Comparison of ENCODE assay signal across 14 cellular contexts in genomic region chr17:61009619-61010018, GRCh38.
A peak's percentile ranks its signal among the peaks of the same experiment; 100 is the strongest.
DNase-seq lines count a peak whose midpoint lies in the region; ATAC-seq and TF ChIP-seq lines count a peak whose summit lies in the region.
"Had no signal": no experiment of that assay in that cellular context is flagged by ENCODE, and none has a peak within 500 bp of the region (broad histone marks: within the 10 kb centered on the region; RNA-seq: fewer than 3 reads in every experiment).

No MANE protein-coding gene starts in this region.

- H3K9me2 ChIP-seq in GM23248 (ENCODE audit: insufficient read depth), result no peaks in the 10 kb centered on the region

- in situ Hi-C loops in GM23248 (cut with MboI), result loop anchor here (10.0 kb wide), 1 partner anchor 385 kb away; the partner anchor contains the start of gene TBX2

- ATAC-seq in SK-N-SH treated with all-trans-retinoic acid at 6 μM for 48 hours, result peak; percentile 59
- ATAC-seq in HG03039 (IDR thresholded peaks at IDR 0.05; ENCODE audit: unreplicated experiment), result no peak
- ATAC-seq: gastrocnemius medialis had no signal

- no peak overlapping the region for H3K27ac ChIP-seq in GM23248
- H3K27ac ChIP-seq: gastrocnemius medialis had no signal

- no peak overlapping the region for H2AFZ ChIP-seq in GM23248

- H3K27me3 ChIP-seq in GM23248 (replicated peaks; ENCODE audit: insufficient read depth), result no peaks in the 10 kb centered on the region
- H3K27me3 ChIP-seq: gastrocnemius medialis had no signal

- H3K79me2 ChIP-seq in GM23248 (ENCODE audit: insufficient read depth), result no peaks in the 10 kb centered on the region

- no peaks in the 10 kb centered on the region for H4K20me1 ChIP-seq in GM23248 (ENCODE audit: insufficient read depth)

- H3K4me3 ChIP-seq in GM12864 (ENCODE audit: low read depth, low read length) (no peak overlapping the region), GM23248 (no peak overlapping the region)
- H3K4me3 ChIP-seq: gastrocnemius medialis, lung had no signal

- no peaks in the 10 kb centered on the region for H3F3A ChIP-seq in GM23248 (ENCODE audit: insufficient read depth)

- no peaks in the 10 kb centered on the region for H3K4me1 ChIP-seq in GM23248 (ENCODE audit: insufficient read depth)

- TF ChIP-seq CTCF in GM12864 (IDR thresholded peaks at IDR 0.05; ENCODE audit: low read depth, low read length, missing control alignments), result no peak

- no peak overlapping the region for H3K4me2 ChIP-seq in GM23248 (ENCODE audit: unreplicated experiment)

- H3K9ac ChIP-seq in GM23248, result no peak overlapping the region

- 92 to 97% methylated on average over 1 of the region's 1 CpG for WGBS in GM23248 (ENCODE audit: low coverage in 1 of 2, low lambda C conversion rate in 2 of 2, missing lambda C conversion rate in 2 of 2), 2 experiments

- no peaks in the 10 kb centered on the region for H3K9me3 ChIP-seq in GM23248 (ENCODE audit: low read depth)
- H3K9me3 ChIP-seq: gastrocnemius medialis had no signal

- no peaks in the 10 kb centered on the region for H3K36me3 ChIP-seq in GM23248 (ENCODE audit: low read depth)
- H3K36me3 ChIP-seq: gastrocnemius medialis had no signal

- DNase-seq in GM12864 (ENCODE audit: low read depth) (peak; percentile 24), GM23248 (peak; percentile 7), iris pigment epithelial cell (ENCODE audit: low read depth) (peak; percentile 45), islet precursor cell (no peak), CD1c-positive myeloid dendritic cell (ENCODE audit: extremely low spot score) (no peak)
- DNase-seq in effector CD4-positive, alpha-beta T cell, result no peak
- DNase-seq: activated effector memory CD4-positive, alpha-beta T cell treated with Interleukin-2 at 50 U/mL for 16 hours; CD4-positive, CD25-positive, alpha-beta regulatory T cell; gastrocnemius medialis; stimulated activated CD4-positive, alpha-beta T cell treated with anti-CD3 and anti-CD28 coated beads, Interleukin-4, amount 100 ng/mL, for 4 hours; T-helper 1 cell had no signal

TF ChIP-seq in SK-N-SH treated with all-trans-retinoic acid at 6 μM for 48 hours, 23 proteins besides CTCF, POLR2A, EP300 and RAD21:
- TF ChIP-seq TCF4 (CRISPR knock-in tag; IDR thresholded peaks at IDR 0.05; ENCODE audit: borderline replicate concordance) (no peak), ZNF565 (CRISPR knock-in tag; conservative IDR thresholded peaks at IDR 0.05; ENCODE audit: low read depth) (no peak), ARNTL (CRISPR knock-in tag; IDR thresholded peaks at IDR 0.05; ENCODE audit: borderline replicate concordance, low read depth) (no peak), ZNF70 (CRISPR knock-in tag; IDR thresholded peaks at IDR 0.05) (no peak), POU6F1 (CRISPR knock-in tag; IDR thresholded peaks at IDR 0.05; ENCODE audit: borderline replicate concordance, low read depth) (0 out of 2 replicates have a peak, but pooled peaks have one; percentile 45), TSHZ2 (CRISPR knock-in tag; IDR thresholded peaks at IDR 0.05) (0 out of 2 replicates have a peak, but pooled peaks have one; percentile 43), PATZ1 (CRISPR knock-in tag; IDR thresholded peaks at IDR 0.05; ENCODE audit: borderline replicate concordance) (no peak), BACH2 (CRISPR knock-in tag; IDR thresholded peaks at IDR 0.05; ENCODE audit: borderline replicate concordance) (no peak), CSDC2 (CRISPR knock-in tag; IDR thresholded peaks at IDR 0.05) (0 out of 2 replicates have a peak, but pooled peaks have one; percentile 10), ZFP3 (CRISPR knock-in tag; IDR thresholded peaks at IDR 0.05) (no peak), PPARA (CRISPR knock-in tag; IDR thresholded peaks at IDR 0.05; ENCODE audit: borderline replicate concordance) (no peak), OSR1 (CRISPR knock-in tag; IDR thresholded peaks at IDR 0.05) (no peak), CREB5 (CRISPR knock-in tag; IDR thresholded peaks at IDR 0.05; ENCODE audit: low read depth) (peak; percentile 53; the same call in 1 of the 2 replicates), ZNF8 (CRISPR knock-in tag; IDR thresholded peaks at IDR 0.05) (no peak), ESRRG (CRISPR knock-in tag; IDR thresholded peaks at IDR 0.05) (no peak), ZFP30 (CRISPR knock-in tag; IDR thresholded peaks at IDR 0.05) (no peak), ISL1 (CRISPR knock-in tag; IDR thresholded peaks at IDR 0.05) (peak; percentile 59)

Comparison
In these comparisons a context has a peak if more than half of its experiments do, and no peak if none do; other contexts are left out.
1. DNase-seq: peak in GM12864 (single experiment), GM23248 (single experiment) and iris pigment epithelial cell (single experiment); none in islet precursor cell (single experiment), CD1c-positive myeloid dendritic cell (single experiment) and effector CD4-positive, alpha-beta T cell (single experiment).